In the genomic region with DNA sequence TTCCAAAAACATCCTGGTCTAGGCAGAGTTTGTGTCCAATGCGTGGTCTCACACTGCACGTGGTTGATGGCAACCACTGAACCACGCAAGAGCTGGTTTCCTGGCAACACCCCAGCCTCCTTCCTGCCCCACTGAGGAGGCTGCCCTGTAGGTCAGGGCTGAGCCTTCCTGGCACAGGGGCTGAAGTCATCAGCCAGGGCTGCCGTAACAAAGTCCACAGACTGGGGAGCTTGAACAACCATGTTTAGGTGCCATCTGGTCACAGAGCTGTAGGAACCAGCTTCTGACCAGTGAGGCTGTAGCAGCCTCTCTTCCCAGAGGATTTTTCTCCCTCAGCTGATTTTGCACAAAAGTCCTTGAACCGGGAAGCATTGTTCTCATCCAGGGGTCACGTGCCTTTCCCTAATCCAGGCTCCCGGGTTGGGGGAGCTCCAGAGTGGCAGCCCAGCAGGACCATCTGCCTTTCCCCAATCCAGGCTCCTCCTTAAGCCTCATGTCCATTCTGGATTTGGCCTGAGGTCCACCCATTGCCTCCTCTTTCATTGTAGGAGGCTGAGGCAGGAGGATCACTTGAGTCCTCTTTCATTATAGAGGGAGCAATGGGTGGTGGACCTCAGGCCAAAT, we compare ENCODE assay signal across 19 cellular contexts. TPM values are rescaled to one million over a fixed set of nuclear protein-coding genes. Genes with fewer than 3 reads are reported as not detected.
A peak's percentile ranks its signal among the peaks of the same experiment; 100 is the strongest.
DNase-seq lines count a peak whose midpoint lies in the region; ATAC-seq and TF ChIP-seq lines count a peak whose summit lies in the region.
"Had no signal": no experiment of that assay in that cellular context is flagged by ENCODE, and none has a peak within 500 bp of the region (broad histone marks: within the 10 kb centered on the region; RNA-seq: fewer than 3 reads in every experiment).

No MANE protein-coding gene starts in this region.

- H2BK12ac ChIP-seq in trophoblast cell (ENCODE audit: low read length), result no peak overlapping the region

- H3K79me1 ChIP-seq in trophoblast cell (ENCODE audit: low read length), result no peaks in the 10 kb centered on the region

- no peaks in the 10 kb centered on the region for H3K4me1 Mint-ChIP-seq in MCF 10A (ENCODE audit: insufficient read depth, unreplicated experiment)
- H3K4me1 Mint-ChIP-seq in naive thymus-derived CD8-positive, alpha-beta T cell, result no peaks in the 10 kb centered on the region

- H3K9me2 ChIP-seq in hepatocyte (replicated peaks; ENCODE audit: insufficient read depth), result no peaks in the 10 kb centered on the region

- H2AFZ ChIP-seq in hepatocyte (no peak overlapping the region), trophoblast cell (ENCODE audit: insufficient read depth, low read length, poor library complexity) (no peak overlapping the region)
- H2AFZ ChIP-seq: PC-9 had no signal

- H3K27ac Mint-ChIP-seq in MCF 10A (ENCODE audit: low read depth, unreplicated experiment), result no peak overlapping the region
- H3K27ac Mint-ChIP-seq in naive thymus-derived CD8-positive, alpha-beta T cell, result peak overlapping the region in 1 of 10 donors; percentile 1

- no peak overlapping the region for H3K23ac ChIP-seq in trophoblast cell (ENCODE audit: low read length)

- H2BK120ac ChIP-seq in trophoblast cell (ENCODE audit: insufficient read depth, low read length, poor library complexity), result no peak overlapping the region

- POLR2A ChIA-PET in MCF 10A (lab: Yijun Ruan, JAX), result no interaction called here
- POLR2A ChIA-PET in naive thymus-derived CD8-positive, alpha-beta T cell (lab: Charles Lee), result no interaction called here

- H3K4ac ChIP-seq in trophoblast cell (ENCODE audit: low read depth, low read length), result no peak overlapping the region

- BruUV-seq in MCF 10A (replicated peaks; lab: Mats Ljungman, UMichigan), result no TSS peak

- no peaks in the 10 kb centered on the region for H3K36me3 ChIP-seq in BLaER1
- H3K36me3 ChIP-seq in hepatocyte (replicated peaks; ENCODE audit: insufficient read depth, low read depth), result no peaks in the 10 kb centered on the region
- H3K36me3 ChIP-seq in trophoblast cell (ENCODE audit: control insufficient read depth in 1 of 2, insufficient read depth in 2 of 2, low read length in 2 of 2), result no peaks in the 10 kb centered on the region

- H3K4me2 ChIP-seq in BLaER1 (peak overlapping the region; percentile 57), hepatocyte (no peak overlapping the region), trophoblast cell (ENCODE audit: low read length) (no peak overlapping the region)
- H3K4me2 ChIP-seq: PC-9 had no signal

- intact Hi-C loops in MCF 10A (cut with micrococcal nuclease), result no loop called here

- 70% methylated on average over 7 of the region's 7 CpGs for WGBS in hepatocyte (ENCODE audit: low lambda C conversion rate, missing lambda C conversion rate)
- no CpG with 5 or more reads among the region's 7 CpGs for WGBS in trophoblast cell (ENCODE audit: extremely low coverage, insufficient coverage, insufficient read length)

- no peaks in the 10 kb centered on the region for H3K27me3 ChIP-seq in BLaER1
- H3K27me3 ChIP-seq in hepatocyte, result peaks cover 5% of the 10 kb centered on the region
- H3K27me3 ChIP-seq in trophoblast cell (ENCODE audit: insufficient read depth, low read length), result no peaks in the 10 kb centered on the region

- peaks cover 32% of the 10 kb centered on the region for H3K9me3 Mint-ChIP-seq in MCF 10A (ENCODE audit: unreplicated experiment)
- no peaks in the 10 kb centered on the region for H3K9me3 Mint-ChIP-seq in naive thymus-derived CD8-positive, alpha-beta T cell

- H2BK5ac ChIP-seq in trophoblast cell (ENCODE audit: low read depth, low read length, poor library complexity), result no peak overlapping the region

- H3K4me3 ChIP-seq in BLaER1 (no peak overlapping the region), hepatocyte (no peak overlapping the region), trophoblast cell (ENCODE audit: low read depth, low read length) (peak overlapping the region; percentile 18)
- H3K4me3 ChIP-seq: PC-9 had no signal

- TF ChIP-seq CTCF in hepatocyte (IDR thresholded peaks at IDR 0.05; ENCODE audit: poor library complexity), result no peak
- no peak for TF ChIP-seq CTCF in MCF 10A (IDR thresholded peaks at IDR 0.05; ENCODE audit: unreplicated experiment)

- no peaks in the 10 kb centered on the region for H3K36me3 Mint-ChIP-seq in MCF 10A (ENCODE audit: insufficient read depth, unreplicated experiment)
- H3K36me3 Mint-ChIP-seq in naive thymus-derived CD8-positive, alpha-beta T cell, result no peaks in the 10 kb centered on the region

- no peak overlapping the region for H3K14ac ChIP-seq in trophoblast cell (ENCODE audit: low read length)

- no peak overlapping the region for H4K12ac ChIP-seq in trophoblast cell (ENCODE audit: low read depth, low read length)

- peaks cover 10% of the 10 kb centered on the region; the same call in 1 of the 2 replicates for H4K20me1 ChIP-seq in BLaER1
- H4K20me1 ChIP-seq in hepatocyte (ENCODE audit: insufficient read depth, poor library complexity, severe bottlenecking), result no peaks in the 10 kb centered on the region

- peaks cover 10% of the 10 kb centered on the region for H3K4me1 ChIP-seq in BLaER1
- no peaks in the 10 kb centered on the region for H3K4me1 ChIP-seq in hepatocyte (ENCODE audit: insufficient read depth)
- no peaks in the 10 kb centered on the region for H3K4me1 ChIP-seq in trophoblast cell (ENCODE audit: control insufficient read depth in 1 of 2, insufficient read depth in 2 of 2, low read length in 2 of 2)

- no peak overlapping the region for H2AK5ac ChIP-seq in trophoblast cell (ENCODE audit: low read length)

- no peak overlapping the region for H4K8ac ChIP-seq in trophoblast cell (ENCODE audit: low read depth, low read length)

- no peaks in the 10 kb centered on the region for H3K27me3 Mint-ChIP-seq in MCF 10A (ENCODE audit: insufficient read depth, unreplicated experiment)
- H3K27me3 Mint-ChIP-seq in naive thymus-derived CD8-positive, alpha-beta T cell, result peaks cover 0 to 34% (median 27%) of the 10 kb centered on the region in 5 donors

- H3K79me2 ChIP-seq in hepatocyte (no peaks in the 10 kb centered on the region), trophoblast cell (ENCODE audit: control insufficient read depth, insufficient read depth, low read length, poor library complexity) (no peaks in the 10 kb centered on the region)

- CTCF ChIA-PET in MCF 10A (lab: Yijun Ruan, JAX), result interaction anchor here (0.6 kb wide), 1 partner anchor 64 kb away, joined by 3 read pairs; no protein-coding TSS in a partner anchor

- H3K27ac ChIP-seq in BLaER1 (no peak overlapping the region), hepatocyte (no peak overlapping the region), trophoblast cell (ENCODE audit: low read depth, low read length) (no peak overlapping the region)
- H3K27ac ChIP-seq: 22Rv1, C4-2B, PC-9 had no signal

- DNase-seq in DMS 273 (lab: John Stamatoyannopoulos, UW; ENCODE audit: unreplicated experiment), result peak; percentile 24
- no peak for DNase-seq in DMS 273 treated with DMSO at 0.1 percent for 48 hours (lab: John Stamatoyannopoulos, UW)
- peak; percentile 1 for DNase-seq in hepatocyte (ENCODE audit: low spot score)
- DNase-seq in trophoblast cell, result no peak
- DNase-seq in amniotic stem cell (lab: John Stamatoyannopoulos, UW), result no peak
- DNase-seq in MCF 10A (ENCODE audit: unreplicated experiment), result no peak
- DNase-seq in naive thymus-derived CD8-positive, alpha-beta T cell, result no peak
- DNase-seq: COR-L47, DMS53, HCEC 1CT, Karpas-422, NCI-H1105 treated with DMSO at 0.1 percent for 48 hours, NCI-H187, NCI-H2171 treated with DMSO at 0.1 percent for 48 hours, NCI-H510A treated with DMSO at 0.1 percent for 48 hours, PC-9 had no signal

- H3K4me3 Mint-ChIP-seq in MCF 10A (ENCODE audit: unreplicated experiment), result no peak overlapping the region
- H3K4me3 Mint-ChIP-seq in naive thymus-derived CD8-positive, alpha-beta T cell, result no peak overlapping the region

- H4K91ac ChIP-seq in trophoblast cell (ENCODE audit: low read depth, low read length), result no peak overlapping the region

- no peak overlapping the region for H3K18ac ChIP-seq in trophoblast cell (ENCODE audit: low read length)

- H3K9me3 ChIP-seq in BLaER1 (no peaks in the 10 kb centered on the region), hepatocyte (ENCODE audit: low read depth) (no peaks in the 10 kb centered on the region), trophoblast cell (ENCODE audit: insufficient read depth, low read depth, low read length) (no peaks in the 10 kb centered on the region)

- no peak overlapping the region for H3K9ac ChIP-seq in BLaER1
- no peak overlapping the region for H3K9ac ChIP-seq in trophoblast cell (ENCODE audit: low read length)

- ATAC-seq in naive thymus-derived CD8-positive, alpha-beta T cell, result no peak

RNA-seq across cellular contexts. Expression of a gene that starts 53.9 kb away (rescaled TPM):
- total RNA-seq in hepatocyte, result 0.07 and 0.36 TPM in 2 replicates
- polyA plus RNA-seq in hepatocyte, result 0.40 and 0.89 TPM in 2 replicates
- 0.21 TPM in 2 replicates for polyA plus RNA-seq in trophoblast cell (2013)
- total RNA-seq in MCF 10A (2022), result not detected in 2 replicates
- total RNA-seq in naive thymus-derived CD8-positive, alpha-beta T cell, result not detected
- not detected for polyA plus RNA-seq in naive thymus-derived CD8-positive, alpha-beta T cell
- total RNA-seq: PC-9 had no signal

Comparison
In these comparisons a context has a peak if more than half of its experiments do, and no peak if none do; other contexts are left out.
1. DNase-seq: peak in DMS 273 (single experiment) and hepatocyte (single experiment); none in DMS 273 treated with DMSO at 0.1 percent for 48 hours (single experiment), trophoblast cell (0 of 2), amniotic stem cell (single experiment), MCF 10A (single experiment) and naive thymus-derived CD8-positive, alpha-beta T cell (0 of 10).